ENCODE assay signal across 1 cellular context in the genomic region with DNA sequence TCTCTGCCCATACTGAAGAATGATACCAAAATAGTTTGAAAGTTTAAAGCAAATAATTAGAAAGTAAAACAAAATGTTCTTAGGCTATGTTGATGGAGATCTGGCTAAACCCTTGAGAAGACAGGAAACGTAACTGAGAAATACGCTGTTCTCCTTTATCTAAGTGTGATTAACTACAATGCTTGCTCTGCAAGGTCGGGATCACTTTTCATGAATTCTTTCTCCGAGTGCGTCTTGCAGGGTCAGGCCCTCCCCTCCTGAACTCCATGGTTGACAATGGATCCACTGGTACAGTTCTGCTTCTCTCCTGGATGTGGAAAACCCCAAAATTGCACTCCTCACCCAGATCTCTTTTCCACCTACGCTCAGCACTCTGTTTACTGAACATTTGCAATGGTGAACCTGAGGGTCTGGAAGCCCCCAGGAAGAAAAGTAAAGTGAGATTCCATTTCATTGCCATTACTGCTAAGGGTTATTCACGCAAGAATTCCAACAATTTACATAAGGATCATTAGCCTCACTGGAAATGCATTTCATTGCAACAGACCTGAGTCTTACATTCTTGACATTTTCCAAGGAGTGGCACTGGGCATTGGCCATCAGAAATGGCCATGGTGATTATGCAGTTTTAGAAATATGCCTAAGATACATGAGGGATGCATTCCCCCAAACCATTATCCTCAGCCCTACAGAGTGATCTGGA.
TF ChIP-seq lines count a peak whose summit lies in the region.

No MANE protein-coding gene starts in this region.

TF ChIP-seq in IMR-90, 13 proteins besides CTCF, POLR2A, EP300 and RAD21 (continued from another document):
- TF ChIP-seq SMC3 (IDR thresholded peaks at IDR 0.05; ENCODE audit: low read depth, low read length), result no peak
- no peak for TF ChIP-seq FOS (IDR thresholded peaks at IDR 0.05; ENCODE audit: low read depth, low read length)
- no peak for TF ChIP-seq CHD1 (IDR thresholded peaks at IDR 0.05; ENCODE audit: low read depth, low read length)
- TF ChIP-seq RCOR1 (IDR thresholded peaks at IDR 0.05; ENCODE audit: insufficient replicate concordance, low read length), result no peak
- TF ChIP-seq BHLHE40 (IDR thresholded peaks at IDR 0.05; ENCODE audit: low read depth, low read length), result no peak
- TF ChIP-seq NFE2L2 (IDR thresholded peaks at IDR 0.05; ENCODE audit: low read depth, low read length), result peak; percentile 17; the same call in 1 of the 2 replicates
- TF ChIP-seq CEBPB (IDR thresholded peaks at IDR 0.05; ENCODE audit: low read depth, low read length), result peak; percentile 70
- no peak for TF ChIP-seq MXI1 (IDR thresholded peaks at IDR 0.05; ENCODE audit: borderline replicate concordance, low read depth, low read length)
- TF ChIP-seq RFX5 (IDR thresholded peaks at IDR 0.05; ENCODE audit: low read depth, low read length), result no peak
- no peak for TF ChIP-seq MAZ (IDR thresholded peaks at IDR 0.05; ENCODE audit: borderline replicate concordance, low read depth, low read length)
